28 cellular contexts compared by ENCODE assay signal in the genomic region with DNA sequence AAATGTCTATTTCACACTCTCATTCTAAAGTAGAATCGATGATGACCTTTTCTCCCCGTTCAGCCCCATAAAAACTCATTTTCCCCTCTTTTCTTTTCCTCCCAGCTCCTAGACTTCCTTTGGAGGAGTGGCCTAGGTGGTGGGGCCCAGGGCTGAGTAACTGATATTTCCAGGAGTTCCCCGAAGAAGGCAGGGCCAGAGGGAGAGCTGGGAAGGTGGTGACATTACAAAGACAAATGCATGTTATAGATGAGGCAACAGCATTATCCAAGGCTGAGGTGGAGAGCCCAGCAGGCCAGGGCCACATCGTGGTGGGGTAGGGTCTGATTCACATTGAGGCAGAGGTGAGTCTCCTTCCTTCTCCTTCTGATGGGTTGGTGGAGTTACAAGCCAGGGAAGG. TPM values are rescaled to one million over a fixed set of nuclear protein-coding genes. Genes with fewer than 3 reads are reported as not detected.
DNase-seq lines count a peak whose midpoint lies in the region; ATAC-seq, FAIRE-seq and TF ChIP-seq lines count a peak whose summit lies in the region.
"Had no signal": no experiment of that assay in that cellular context is flagged by ENCODE, and none has a peak within 500 bp of the region (broad histone marks: within the 10 kb centered on the region; RNA-seq: fewer than 3 reads in every experiment).

No MANE protein-coding gene starts in this region.

- no peaks in the 10 kb centered on the region for H3K27me3 Mint-ChIP-seq in activated naive CD4-positive, alpha-beta T cell treated with anti-CD3 and anti-CD28 coated beads for 36 hours (ENCODE audit: low read depth)
- H3K27me3 Mint-ChIP-seq: stimulated activated naive CD8-positive, alpha-beta T cell treated with anti-CD3 and anti-CD28 coated beads, Interleukin-15, Interleukin-2, amounts not matched to agents 100 ng/mL and 50 ng/mL, for 24 hours had no signal

- dilution Hi-C loops in endothelial cell of umbilical vein (cut with MboI; ENCODE audit: extremely low pct_ligation_motif_present, low sequenced_read_pairs) = no loop called here

- no peak overlapping the region for H2BK5ac ChIP-seq in mesenchymal stem cell (ENCODE audit: low read depth, low read length, poor library complexity, severe bottlenecking)

- peak overlapping the region; percentile 18 for H3K4me3 Mint-ChIP-seq in activated naive CD4-positive, alpha-beta T cell treated with anti-CD3 and anti-CD28 coated beads for 36 hours
- H3K4me3 Mint-ChIP-seq: stimulated activated naive CD8-positive, alpha-beta T cell treated with anti-CD3 and anti-CD28 coated beads, Interleukin-15, Interleukin-2, amounts not matched to agents 100 ng/mL and 50 ng/mL, for 24 hours; WTC11 had no signal

- H3K4ac ChIP-seq in mesenchymal stem cell (ENCODE audit: low read depth in 1 of 2, low read length in 2 of 2) = no peak overlapping the region

- CTCF ChIA-PET in activated naive CD4-positive, alpha-beta T cell treated with anti-CD3 and anti-CD28 coated beads for 36 hours (lab: Charles Lee) = interaction anchor here (0.6 to 22.0 kb wide), 8 partner anchors 33 to 126 kb away, joined by 3 to 848 read pairs (median 52); partner anchors contain the start of genes HDAC7 and SLC48A1
- CTCF ChIA-PET in endothelial cell of umbilical vein (lab: Charles Lee) = interaction anchor here (0.7 to 15.5 kb wide), 11 partner anchors 10 to 776 kb away, joined by 3 to 427 read pairs (median 7); partner anchors contain the start of genes HDAC7 and VDR

- no peak for DNase-seq in activated naive CD4-positive, alpha-beta T cell treated with anti-CD3 and anti-CD28 coated beads for 36 hours
- DNase-seq in activated naive CD4-positive, alpha-beta T cell treated with anti-CD3 and anti-CD28 coated beads, Interleukin-2, amount 50 U/mL, for 16 hours = no peak
- peak; percentile 13 for DNase-seq in endothelial cell of umbilical vein (ENCODE audit: low read depth, low spot score)
- DNase-seq in mesenchymal stem cell = peak; percentile 67
- no peak for DNase-seq in transverse colon
- DNase-seq in GM13977 (ENCODE audit: low spot score) = no peak
- DNase-seq: activated CD4-positive, alpha-beta T cell treated with anti-CD3 and anti-CD28 coated beads, Interleukin-2, amount 50 U/mL, for 4 hours; activated CD8-positive, alpha-beta memory T cell treated with anti-CD3 and anti-CD28 coated beads, Interleukin-2, amount 50 U/mL, for 48 hours; activated effector memory CD4-positive, alpha-beta T cell treated with Interleukin-2 at 50 U/mL for 16 hours; body of pancreas; cerebellar nuclear complex; DMS79; lower lobe of right lung; NCI-H1417 treated with DMSO at 0.1 percent for 48 hours; NCI-H2081 treated with DMSO at 0.1 percent for 48 hours; NCI-H345; NCI-H774; SJCRH30 had no signal

- H4K8ac ChIP-seq in mesenchymal stem cell (ENCODE audit: low read length) = peak overlapping the region; percentile 8

- no peak overlapping the region for H2BK120ac ChIP-seq in mesenchymal stem cell (ENCODE audit: low read depth, low read length)

- H3K9me3 Mint-ChIP-seq in activated naive CD4-positive, alpha-beta T cell treated with anti-CD3 and anti-CD28 coated beads for 36 hours = no peaks in the 10 kb centered on the region
- H3K9me3 Mint-ChIP-seq: stimulated activated naive CD8-positive, alpha-beta T cell treated with anti-CD3 and anti-CD28 coated beads, Interleukin-15, Interleukin-2, amounts not matched to agents 100 ng/mL and 50 ng/mL, for 24 hours; WTC11 had no signal

- intact Hi-C loops in activated naive CD4-positive, alpha-beta T cell treated with anti-CD3 and anti-CD28 coated beads for 36 hours (cut with micrococcal nuclease) = no loop called here
- intact Hi-C loops in endothelial cell of umbilical vein (cut with micrococcal nuclease) (no loop called here), transverse colon (cut with DNase I; ENCODE audit: low total_unique reads) (no loop called here)

- peaks cover 21% of the 10 kb centered on the region for H3K4me1 Mint-ChIP-seq in activated naive CD4-positive, alpha-beta T cell treated with anti-CD3 and anti-CD28 coated beads for 36 hours (ENCODE audit: low read depth)

- ATAC-seq in HG02763 (IDR thresholded peaks at IDR 0.05; ENCODE audit: unreplicated experiment) = no peak
- ATAC-seq in HG03565 (IDR thresholded peaks at IDR 0.05; ENCODE audit: unreplicated experiment) = no peak
- ATAC-seq: A549, body of pancreas, HCT116, lower lobe of right lung, WTC11 had no signal

- no peak for TF ChIP-seq EP300 in transverse colon (IDR thresholded peaks at IDR 0.05; ENCODE audit: low read depth)

- peak overlapping the region; percentile 38 for H2BK15ac ChIP-seq in mesenchymal stem cell (ENCODE audit: low read depth, poor library complexity, severe bottlenecking)

- peak overlapping the region; percentile 57 for H3K27ac Mint-ChIP-seq in activated naive CD4-positive, alpha-beta T cell treated with anti-CD3 and anti-CD28 coated beads for 36 hours
- H3K27ac Mint-ChIP-seq: stimulated activated naive CD8-positive, alpha-beta T cell treated with anti-CD3 and anti-CD28 coated beads, Interleukin-15, Interleukin-2, amounts not matched to agents 100 ng/mL and 50 ng/mL, for 24 hours; WTC11 had no signal

- no peak overlapping the region for H3K23ac ChIP-seq in mesenchymal stem cell (ENCODE audit: low read length in 2 of 2)

- no peak overlapping the region for H2AK5ac ChIP-seq in mesenchymal stem cell (ENCODE audit: low read length, severe bottlenecking)

- no peak overlapping the region for H3K14ac ChIP-seq in mesenchymal stem cell (ENCODE audit: low read length in 2 of 2)

- no peaks in the 10 kb centered on the region for H3K27me3 ChIP-seq in endothelial cell of umbilical vein (ENCODE audit: control insufficient read depth in 2 of 2, insufficient read depth in 2 of 2, low read length in 2 of 2)
- H3K27me3 ChIP-seq in mesenchymal stem cell (ENCODE audit: control insufficient read depth in 1 of 2, insufficient read depth in 1 of 2, low read length in 2 of 2) = peaks cover 0 to 3% of the 10 kb centered on the region in 2 experiments
- no peaks in the 10 kb centered on the region for H3K27me3 ChIP-seq in transverse colon
- H3K27me3 ChIP-seq: body of pancreas, neutrophil had no signal

- TF ChIP-seq POLR2A in endothelial cell of umbilical vein (IDR thresholded peaks at IDR 0.05; ENCODE audit: low read depth, low read length) = no peak
- TF ChIP-seq POLR2A in transverse colon (IDR thresholded peaks at IDR 0.05) = peak; percentile 9

- no peaks in the 10 kb centered on the region for H4K20me1 ChIP-seq in endothelial cell of umbilical vein (replicated peaks; ENCODE audit: control insufficient read depth, extremely low read depth, insufficient read depth, low read length)

- H3K18ac ChIP-seq in mesenchymal stem cell (ENCODE audit: low read depth in 1 of 2, low read length in 2 of 2) = no peak overlapping the region

- no peak overlapping the region for H2AFZ ChIP-seq in endothelial cell of umbilical vein (ENCODE audit: low read depth, low read length)
- H2AFZ ChIP-seq in mesenchymal stem cell (ENCODE audit: low read depth, low read length) = no peak overlapping the region

- 70% methylated on average over 2 of the region's 4 CpGs for WGBS in mesenchymal stem cell
- 47 to 53% methylated on average over 3 to 4 of the region's 4 CpGs for WGBS in transverse colon (ENCODE audit: low coverage in 1 of 2), 2 donors

- H3K27ac ChIP-seq in endothelial cell of umbilical vein (ENCODE audit: insufficient read depth, low read depth, low read length) = no peak overlapping the region
- no peak overlapping the region for H3K27ac ChIP-seq in mesenchymal stem cell (ENCODE audit: low read length, poor library complexity, severe bottlenecking)
- H3K27ac ChIP-seq in transverse colon = no peak overlapping the region
- H3K27ac ChIP-seq: A549, body of pancreas, KMS-11, lower lobe of right lung, neutrophil, SJCRH30, thoracic aorta had no signal

- FAIRE-seq in endothelial cell of umbilical vein (lab: Jason Lieb, UNC) = no peak
- FAIRE-seq: A549, GM18507 had no signal

- H4K91ac ChIP-seq in mesenchymal stem cell (ENCODE audit: low read length) = peak overlapping the region; percentile 30

- no peaks in the 10 kb centered on the region for H3K79me2 ChIP-seq in endothelial cell of umbilical vein (ENCODE audit: control insufficient read depth, insufficient read depth, low read length)

- POLR2A ChIA-PET in endothelial cell of umbilical vein (lab: Charles Lee) = no interaction called here

- no TSS peak for BruUV-seq in endothelial cell of umbilical vein (replicated peaks; lab: Mats Ljungman, UMichigan)

- H3K4me1 ChIP-seq in endothelial cell of umbilical vein (ENCODE audit: control insufficient read depth, extremely low read depth, insufficient read depth, low read length) = no peaks in the 10 kb centered on the region
- peaks cover 16% of the 10 kb centered on the region for H3K4me1 ChIP-seq in mesenchymal stem cell (ENCODE audit: control insufficient read depth, insufficient read depth, low read depth, low read length)
- H3K4me1 ChIP-seq in transverse colon = peaks cover 0 to 13% (median 0%) of the 10 kb centered on the region in 4 donors

- no peaks in the 10 kb centered on the region for H3K9me1 ChIP-seq in endothelial cell of umbilical vein (replicated peaks; ENCODE audit: control insufficient read depth, extremely low read depth, insufficient read depth, low read length)

- in situ Hi-C loops in transverse colon (cut with MboI; ENCODE audit: low pct_ligation_motif_present in 1 of 4, low pct_unique_long_range_greater_than_20kb in 1 of 4, low sequenced_read_pairs in 3 of 4) (loop anchor here in 2 of 4 donors (25.0 kb wide), 1 partner anchor 105 kb away; the partner anchor contains the start of gene ENDOU (in 2 of the 2)), GM13977 (cut with MboI; ENCODE audit: low pct_unique_long_range_greater_than_20kb, low sequenced_read_pairs, unreplicated experiment) (loop anchor here (10.0 kb wide), 1 partner anchor 127 kb away; no protein-coding TSS in a partner anchor)

- TF ChIP-seq CTCF in endothelial cell of umbilical vein (IDR thresholded peaks at IDR 0.05; ENCODE audit: extremely low read depth in 1 of 2, insufficient read depth in 1 of 2, low read depth in 1 of 2, low read length in 2 of 2) (no peak), transverse colon (IDR thresholded peaks at IDR 0.05) (no peak), GM13977 (IDR thresholded peaks at IDR 0.05; ENCODE audit: extremely low read depth, insufficient read depth, missing control alignments) (no peak)

- no peak overlapping the region for H3K4me2 ChIP-seq in endothelial cell of umbilical vein (ENCODE audit: insufficient read depth, low read length)
- no peak overlapping the region for H3K4me2 ChIP-seq in mesenchymal stem cell (ENCODE audit: low read length, poor library complexity, severe bottlenecking)
- H3K4me2 ChIP-seq: A549, KMS-11 had no signal

- H3K9me3 ChIP-seq in endothelial cell of umbilical vein (replicated peaks; ENCODE audit: control insufficient read depth, insufficient read depth, low read length) (no peaks in the 10 kb centered on the region), mesenchymal stem cell (ENCODE audit: control insufficient read depth, low read length) (no peaks in the 10 kb centered on the region), transverse colon (no peaks in the 10 kb centered on the region)
- H3K9me3 ChIP-seq: A549, body of pancreas, lower lobe of right lung, neutrophil, SJCRH30, thoracic aorta had no signal

- H3K79me1 ChIP-seq in mesenchymal stem cell (replicated peaks; ENCODE audit: low read length, poor library complexity, severe bottlenecking) = no peaks in the 10 kb centered on the region

- H3K36me3 ChIP-seq in endothelial cell of umbilical vein (ENCODE audit: control insufficient read depth in 2 of 2, extremely low read depth in 1 of 2, insufficient read depth in 2 of 2, low read length in 2 of 2) (no peaks in the 10 kb centered on the region), mesenchymal stem cell (ENCODE audit: control insufficient read depth in 1 of 2, insufficient read depth in 2 of 2, low read depth in 1 of 2, low read length in 2 of 2) (peaks cover 13 to 37% of the 10 kb centered on the region in 2 experiments), transverse colon (peaks cover 0 to 6% (median 0%) of the 10 kb centered on the region in 4 donors)
- H3K36me3 ChIP-seq: SJCRH30, thoracic aorta had no signal

- peak overlapping the region in 1 of 2 experiments; percentile 40 for H2BK12ac ChIP-seq in mesenchymal stem cell (ENCODE audit: low read length in 2 of 2)

- H3K9ac ChIP-seq in endothelial cell of umbilical vein (replicated peaks; ENCODE audit: extremely low read depth, insufficient read depth, low read length) (no peak overlapping the region), mesenchymal stem cell (ENCODE audit: low read length) (peak overlapping the region; percentile 36)
- H3K9ac ChIP-seq: KMS-11 had no signal

- H3K4me3 ChIP-seq in endothelial cell of umbilical vein (replicated peaks in 1 of 3; ENCODE audit: insufficient read depth in 1 of 3, low read depth in 1 of 3, low read length in 3 of 3) (no peak overlapping the region), mesenchymal stem cell (ENCODE audit: insufficient read depth in 1 of 2, low read depth in 1 of 2, low read length in 2 of 2) (no peak overlapping the region), transverse colon (no peak overlapping the region)
- H3K4me3 ChIP-seq: A549, body of pancreas, lower lobe of right lung, SJCRH30, thoracic aorta had no signal

- peaks cover 29% of the 10 kb centered on the region for H3K36me3 Mint-ChIP-seq in activated naive CD4-positive, alpha-beta T cell treated with anti-CD3 and anti-CD28 coated beads for 36 hours (ENCODE audit: low read depth)
- H3K36me3 Mint-ChIP-seq: WTC11 had no signal

RNA-seq across cellular contexts. Expression of gene HDAC7, which starts 22.2 kb away (rescaled TPM):
- total RNA-seq in activated naive CD4-positive, alpha-beta T cell treated with anti-CD3 and anti-CD28 coated beads for 36 hours = 100 to 1,000 TPM; 272 to 289 TPM
- total RNA-seq in endothelial cell of umbilical vein (249 and 252 TPM in 2 replicates), transverse colon (100 to 1,000 TPM in 1 of 4 donors, 10 to 100 TPM in 3; 19.4 to 133 (median 28.3) TPM)
- polyA plus RNA-seq in endothelial cell of umbilical vein = 119 and 122 TPM in 2 replicates
- polyA plus RNA-seq in endothelial cell of umbilical vein (2011; cell fraction: cytosol; rRNA removed) = 101 and 125 TPM in 2 replicates
- 462 and 531 TPM in 2 replicates for polyA plus RNA-seq in endothelial cell of umbilical vein (2011; cell fraction: nucleus; rRNA removed)
- 105 and 119 TPM in 2 replicates for polyA plus RNA-seq in endothelial cell of umbilical vein (2012)
- 81.4 and 95.8 TPM in 2 replicates for polyA minus RNA-seq in endothelial cell of umbilical vein
- 25.6 TPM for polyA minus RNA-seq in endothelial cell of umbilical vein (2011; cell fraction: cytosol; rRNA and poly(A)+ RNA removed)
- 127 and 192 TPM in 2 replicates for polyA minus RNA-seq in endothelial cell of umbilical vein (2011; cell fraction: nucleus; rRNA and poly(A)+ RNA removed)
- polyA plus RNA-seq in mesenchymal stem cell (2013, experiment 1 of 2) = 50.4 TPM
- polyA plus RNA-seq in mesenchymal stem cell (2013, experiment 2 of 2) = 47.9 TPM

Comparison
In these comparisons a context has a peak if more than half of its experiments do, and no peak if none do; other contexts are left out.
1. DNase-seq: peak in endothelial cell of umbilical vein (single experiment) and mesenchymal stem cell (single experiment); none in activated naive CD4-positive, alpha-beta T cell treated with anti-CD3 and anti-CD28 coated beads for 36 hours (single experiment), activated naive CD4-positive, alpha-beta T cell treated with anti-CD3 and anti-CD28 coated beads, Interleukin-2, amount 50 U/mL, for 16 hours (single experiment), transverse colon (single experiment) and GM13977 (single experiment).